ENCODE assay signal across 15 cellular contexts in the genomic region with DNA sequence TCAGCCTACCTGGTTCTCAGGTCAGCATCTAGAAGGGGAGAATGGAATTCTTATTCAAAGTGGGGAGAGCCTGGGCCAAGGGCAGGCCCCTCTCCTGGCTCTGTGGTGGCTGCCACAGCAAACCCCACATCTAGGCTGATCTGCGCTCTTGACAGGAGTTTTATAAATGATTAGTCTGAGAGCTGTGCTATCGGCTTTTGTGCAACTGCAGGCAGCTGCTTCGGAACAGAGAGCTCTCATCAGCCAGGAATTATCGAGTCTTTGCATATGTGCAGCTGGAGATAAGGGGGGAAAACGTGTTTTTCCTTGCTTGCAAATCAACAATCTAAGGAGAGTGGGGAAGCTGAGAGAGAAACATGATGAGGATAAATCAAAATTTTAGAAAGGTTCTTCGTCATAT.
DNase-seq lines count a peak whose midpoint lies in the region; ATAC-seq and TF ChIP-seq lines count a peak whose summit lies in the region.
"Had no signal": no experiment of that assay in that cellular context is flagged by ENCODE, and none has a peak within 500 bp of the region (broad histone marks: within the 10 kb centered on the region; RNA-seq: fewer than 3 reads in every experiment).

No MANE protein-coding gene starts in this region.

- TF ChIP-seq CTCF in GM23338 (conservative IDR thresholded peaks at IDR 0.05; ENCODE audit: low read depth in 2 of 2) (no peak), esophagus muscularis mucosa (IDR thresholded peaks at IDR 0.05) (no peak), progenitor cell of endocrine pancreas (IDR thresholded peaks at IDR 0.05; ENCODE audit: unreplicated experiment) (no peak), endothelial cell (IDR thresholded peaks at IDR 0.05; ENCODE audit: unreplicated experiment) (no peak)

- H3K4me2 ChIP-seq in GM23338: no peak overlapping the region

- TF ChIP-seq POLR2A in esophagus muscularis mucosa (IDR thresholded peaks at IDR 0.05; ENCODE audit: low read depth): no peak

- 15% methylated on average over 6 of the region's 6 CpGs for WGBS in esophagus muscularis mucosa

- H3K9me3 ChIP-seq in esophagus muscularis mucosa: no peaks in the 10 kb centered on the region
- H3K9me3 ChIP-seq: transverse colon had no signal

- H3K27me3 ChIP-seq in GM23338 (ENCODE audit: insufficient read depth) (no peaks in the 10 kb centered on the region), esophagus muscularis mucosa (peaks cover 0 to 5% (median 1%) of the 10 kb centered on the region in 4 donors)
- H3K27me3 ChIP-seq: transverse colon had no signal

- DNase-seq in GM23338 (ENCODE audit: low spot score) (peak; percentile 41), SHP77 treated with DMSO at 0.1 percent for 48 hours (lab: John Stamatoyannopoulos, UW) (peak; percentile 38), esophagus muscularis mucosa (ENCODE audit: extremely low spot score) (no peak), progenitor cell of endocrine pancreas (ENCODE audit: low spot score, unreplicated experiment) (no peak), endothelial cell (ENCODE audit: low spot score) (no peak)
- DNase-seq in activated CD4-positive, alpha-beta T cell treated with anti-CD3 and anti-CD28 coated beads for 4 hours: no peak
- DNase-seq: activated CD4-positive, alpha-beta T cell treated with anti-CD3 and anti-CD28 coated beads for 1 hour; CD4-positive, CD25-positive, alpha-beta regulatory T cell; hippocampal formation; left cardiac atrium; stimulated activated CD4-positive, alpha-beta T cell treated with anti-CD3 and anti-CD28 coated beads, Interleukin-2, amount 100 ng/mL, for 48 hours; transverse colon had no signal

- H3K4me1 Mint-ChIP-seq in GM23338 (peaks cover 24% of the 10 kb centered on the region), progenitor cell of endocrine pancreas (ENCODE audit: low read depth) (peaks cover 31% of the 10 kb centered on the region), endothelial cell (ENCODE audit: unreplicated experiment) (peaks cover 5% of the 10 kb centered on the region)

- H3K4me3 ChIP-seq in GM23338: no peak overlapping the region
- H3K4me3 ChIP-seq in esophagus muscularis mucosa: no peak overlapping the region
- H3K4me3 ChIP-seq: transverse colon had no signal

- no peaks in the 10 kb centered on the region for H3K79me2 ChIP-seq in GM23338 (replicated peaks; ENCODE audit: insufficient read depth)

- H3K36me3 ChIP-seq in GM23338 (ENCODE audit: insufficient read depth): no peaks in the 10 kb centered on the region
- no peaks in the 10 kb centered on the region for H3K36me3 ChIP-seq in esophagus muscularis mucosa
- H3K36me3 ChIP-seq: transverse colon had no signal

- H3K27me3 Mint-ChIP-seq in GM23338 (ENCODE audit: insufficient read depth, low read depth, poor library complexity) (no peaks in the 10 kb centered on the region), progenitor cell of endocrine pancreas (no peaks in the 10 kb centered on the region), endothelial cell (ENCODE audit: unreplicated experiment) (peaks cover 2% of the 10 kb centered on the region)

- intact Hi-C loops in esophagus muscularis mucosa (cut with DNase I): no loop called here

- H3K4me3 Mint-ChIP-seq in GM23338 (no peak overlapping the region), progenitor cell of endocrine pancreas (ENCODE audit: low read depth) (peak overlapping the region; percentile 15), endothelial cell (ENCODE audit: unreplicated experiment) (no peak overlapping the region)
- H3K4me3 Mint-ChIP-seq: CD4-positive, CD25-positive, alpha-beta regulatory T cell had no signal

- TF ChIP-seq EP300 in esophagus muscularis mucosa (IDR thresholded peaks at IDR 0.05): no peak

- H3K9me2 ChIP-seq in GM23338 (ENCODE audit: insufficient read depth): no peaks in the 10 kb centered on the region

- no peak overlapping the region for H3K27ac ChIP-seq in GM23338 (ENCODE audit: low read depth)
- H3K27ac ChIP-seq in esophagus muscularis mucosa (replicated peaks in 1 of 4): peak overlapping the region in 3 of 4 donors; percentile 1 to 52 (median 41)
- H3K27ac ChIP-seq: transverse colon had no signal

- H3K4me1 ChIP-seq in GM23338 (ENCODE audit: insufficient read depth) (peaks cover 14% of the 10 kb centered on the region; the same call in 1 of the 2 replicates), esophagus muscularis mucosa (peaks cover 0 to 9% (median 1%) of the 10 kb centered on the region in 4 donors)
- H3K4me1 ChIP-seq: transverse colon had no signal

- H3K9me3 Mint-ChIP-seq in GM23338 (no peaks in the 10 kb centered on the region), progenitor cell of endocrine pancreas (ENCODE audit: low read depth) (no peaks in the 10 kb centered on the region), endothelial cell (ENCODE audit: unreplicated experiment) (no peaks in the 10 kb centered on the region)
- H3K9me3 Mint-ChIP-seq: activated naive CD4-positive, alpha-beta T cell treated with anti-CD3 and anti-CD28 coated beads, Interleukin-2, amount 50 U/mL, for 72 hours had no signal

- peak overlapping the region; percentile 54; the same call in 1 of the 2 replicates for H3K27ac Mint-ChIP-seq in GM23338
- peak overlapping the region; percentile 93 for H3K27ac Mint-ChIP-seq in progenitor cell of endocrine pancreas
- no peak overlapping the region for H3K27ac Mint-ChIP-seq in endothelial cell (ENCODE audit: unreplicated experiment)
- H3K27ac Mint-ChIP-seq: CD4-positive, CD25-positive, alpha-beta regulatory T cell had no signal

- peak; percentile 91 for ATAC-seq in GM23338
- no peak for ATAC-seq in GM18873 (IDR thresholded peaks at IDR 0.05; ENCODE audit: low FRiP score, unreplicated experiment)
- ATAC-seq: activated naive CD4-positive, alpha-beta T cell treated with anti-CD3 and anti-CD28 coated beads, Interleukin-2, amount 50 U/mL, for 72 hours; HepG2 had no signal

- no peak overlapping the region for H2AFZ ChIP-seq in GM23338

- H3K36me3 Mint-ChIP-seq in GM23338 (ENCODE audit: low read depth): no peaks in the 10 kb centered on the region
- peaks cover 2% of the 10 kb centered on the region for H3K36me3 Mint-ChIP-seq in progenitor cell of endocrine pancreas (ENCODE audit: insufficient read depth)
- H3K36me3 Mint-ChIP-seq in endothelial cell (ENCODE audit: low read depth, unreplicated experiment): no peaks in the 10 kb centered on the region
- H3K36me3 Mint-ChIP-seq: activated naive CD4-positive, alpha-beta T cell treated with anti-CD3 and anti-CD28 coated beads, Interleukin-2, amount 50 U/mL, for 72 hours; CD4-positive, CD25-positive, alpha-beta regulatory T cell had no signal

- H3F3A ChIP-seq in GM23338 (replicated peaks; ENCODE audit: low read depth): no peaks in the 10 kb centered on the region

- no peaks in the 10 kb centered on the region for H4K20me1 ChIP-seq in GM23338 (replicated peaks; ENCODE audit: insufficient read depth)

TF ChIP-seq in GM23338, 12 proteins besides CTCF, POLR2A, EP300 and RAD21 (continues in another document):
- no peak for TF ChIP-seq ETS1 (IDR thresholded peaks at IDR 0.05)

Comparison
In these comparisons a context has a peak if more than half of its experiments do, and no peak if none do; other contexts are left out.
1. DNase-seq: peak in GM23338 (single experiment) and SHP77 treated with DMSO at 0.1 percent for 48 hours (single experiment); none in esophagus muscularis mucosa (single experiment), progenitor cell of endocrine pancreas (single experiment), endothelial cell (single experiment) and activated CD4-positive, alpha-beta T cell treated with anti-CD3 and anti-CD28 coated beads for 4 hours (0 of 2).